In the genomic region with DNA sequence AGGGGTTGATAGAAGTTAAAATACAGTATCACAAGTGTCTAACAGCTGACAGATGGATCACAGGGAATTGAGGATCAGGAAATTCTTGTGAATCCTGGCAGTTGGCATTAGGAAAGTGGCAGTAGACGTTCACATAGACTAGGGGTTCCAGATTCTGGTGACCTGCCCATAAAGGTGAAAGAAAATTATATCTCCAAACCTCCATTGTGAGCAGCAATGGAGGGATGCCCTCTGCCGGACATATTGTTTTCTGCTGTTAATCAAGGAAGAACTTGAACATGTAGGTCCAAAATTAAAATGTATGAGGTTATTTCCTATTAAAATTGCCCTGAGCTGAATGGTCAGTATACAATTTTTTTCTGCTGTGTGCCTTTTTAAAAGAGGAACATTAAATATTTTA, we compare ENCODE assay signal across 13 cellular contexts. TPM values are rescaled to one million over a fixed set of nuclear protein-coding genes. Genes with fewer than 3 reads are reported as not detected.
A peak's percentile ranks its signal among the peaks of the same experiment; 100 is the strongest.
DNase-seq lines count a peak whose midpoint lies in the region; ATAC-seq, FAIRE-seq and TF ChIP-seq lines count a peak whose summit lies in the region.
"Had no signal": no experiment of that assay in that cellular context is flagged by ENCODE, and none has a peak within 500 bp of the region (broad histone marks: within the 10 kb centered on the region; RNA-seq: fewer than 3 reads in every experiment).

No MANE protein-coding gene starts in this region.

- no peak overlapping the region for H3K4me3 Mint-ChIP-seq in chondrocyte (ENCODE audit: unreplicated experiment)
- H3K4me3 Mint-ChIP-seq: activated naive CD4-positive, alpha-beta T cell treated with anti-CD3 and anti-CD28 coated beads, Interleukin-2, amount 50 U/mL, for 24 hours; T-helper 1 cell treated with Interleukin-12 subunit alpha and Interleukin-12 subunit beta and Interleukin-4 antibody, amounts not matched to agents 30 μg/mL and 1 μg/mL, for 36 hours had no signal

- 0% methylated on average over 2 of the region's 2 CpGs for WGBS in HepG2 (ENCODE audit: low lambda C conversion rate)
- 37% methylated on average over 2 of the region's 2 CpGs for WGBS in right lobe of liver (ENCODE audit: insufficient coverage, low coverage, low lambda C conversion rate, missing lambda C conversion rate)

- no peak overlapping the region for H3K4me3 ChIP-seq in HepG2 (replicated peaks in 1 of 3; ENCODE audit: insufficient read depth in 1 of 3, low read depth in 2 of 3, low read length in 3 of 3)
- H3K4me3 ChIP-seq in right lobe of liver = no peak overlapping the region

- ATAC-seq in HepG2 (no peak), right lobe of liver (no peak)

- DNase-seq in HepG2 (ENCODE audit: low spot score) (peak; percentile 12), right lobe of liver (no peak), NCI-H2171 (lab: John Stamatoyannopoulos, UW) (peak; percentile 11), chondrocyte (ENCODE audit: low spot score) (no peak), urothelium cell line (ENCODE audit: low spot score) (peak; percentile 32), middle frontal gyrus (ENCODE audit: extremely low spot score, low spot score) (no peak), nucleus accumbens (lab: John Stamatoyannopoulos, UW) (no peak)
- no peak for DNase-seq in effector CD8-positive, alpha-beta T cell (lab: John Stamatoyannopoulos, UW)
- DNase-seq: stimulated activated CD8-positive, alpha-beta memory T cell treated with anti-CD3 and anti-CD28 coated beads, Interleukin-4, amount 100 ng/mL, for 48 hours had no signal

- TF ChIP-seq RAD21 in HepG2 (CRISPR knock-in tag; IDR thresholded peaks at IDR 0.05) = no peak

- CTCF ChIA-PET in HepG2 (lab: Yijun Ruan, JAX; ENCODE audit: low intra/inter-chr PET ratio, low total read pairs) = interaction anchor here (1.3 kb wide), 1 partner anchor 619 kb away, joined by 7 read pairs; no protein-coding TSS in a partner anchor

- intact Hi-C loops in HepG2 (cut with micrococcal nuclease; ENCODE audit: unreplicated experiment) (loop anchor here (2.0 kb wide), 1 partner anchor 619 kb away; no protein-coding TSS in a partner anchor), right lobe of liver (cut with DNase I) (no loop called here)

- H3K36me3 ChIP-seq in HepG2 (replicated peaks in 1 of 2; ENCODE audit: control insufficient read depth in 1 of 2, insufficient read depth in 2 of 2, low read length in 2 of 2) (no peaks in the 10 kb centered on the region), right lobe of liver (no peaks in the 10 kb centered on the region)

- POLR2A ChIA-PET in HepG2 (lab: Yijun Ruan, JAX) = no interaction called here

- H4K20me1 ChIP-seq in HepG2 (ENCODE audit: insufficient read depth, low read length) = no peaks in the 10 kb centered on the region

- H3K4me2 ChIP-seq in HepG2 (ENCODE audit: low read depth, low read length) = no peak overlapping the region

- H3K27me3 ChIP-seq in HepG2 (ENCODE audit: control insufficient read depth in 1 of 2, insufficient read depth in 2 of 2, low read length in 2 of 2) = no peaks in the 10 kb centered on the region
- H3K27me3 ChIP-seq in right lobe of liver = no peaks in the 10 kb centered on the region
- H3K27me3 ChIP-seq: neutrophil had no signal

- no peak overlapping the region for H2AFZ ChIP-seq in HepG2 (ENCODE audit: low read length)

- H3K9me3 Mint-ChIP-seq in chondrocyte (ENCODE audit: low read depth) = peaks cover under 1% of the 10 kb centered on the region
- H3K9me3 Mint-ChIP-seq: activated naive CD4-positive, alpha-beta T cell treated with anti-CD3 and anti-CD28 coated beads, Interleukin-2, amount 50 U/mL, for 24 hours; T-helper 1 cell treated with Interleukin-12 subunit alpha and Interleukin-12 subunit beta and Interleukin-4 antibody, amounts not matched to agents 30 μg/mL and 1 μg/mL, for 36 hours had no signal

- TF ChIP-seq EP300 in HepG2 (IDR thresholded peaks at IDR 0.05; ENCODE audit: low read depth in 2 of 2, low read length in 2 of 2) (no peak), HepG2 (CRISPR knock-in tag; IDR thresholded peaks at IDR 0.05; ENCODE audit: borderline replicate concordance) (no peak)

- H3K9me3 ChIP-seq in HepG2 (ENCODE audit: low read length) (no peaks in the 10 kb centered on the region), right lobe of liver (no peaks in the 10 kb centered on the region)

- H3K4me1 ChIP-seq in HepG2 (ENCODE audit: insufficient read depth, low read length) (no peaks in the 10 kb centered on the region), right lobe of liver (no peaks in the 10 kb centered on the region)

- no peaks in the 10 kb centered on the region for H3K36me3 Mint-ChIP-seq in chondrocyte (ENCODE audit: low read depth)
- H3K36me3 Mint-ChIP-seq: activated naive CD4-positive, alpha-beta T cell treated with anti-CD3 and anti-CD28 coated beads, Interleukin-2, amount 50 U/mL, for 24 hours had no signal

- H3K27ac ChIP-seq in HepG2 (ENCODE audit: extremely low read length, insufficient read depth, low read length) (no peak overlapping the region), right lobe of liver (no peak overlapping the region)
- H3K27ac ChIP-seq: neutrophil had no signal

- in situ Hi-C loops in HepG2 (cut with HindIII; ENCODE audit: extremely low pct_ligation_motif_present, low pct_unique_long_range_greater_than_20kb) = no loop called here

- H3K9ac ChIP-seq in HepG2 (ENCODE audit: insufficient read depth, low read depth, low read length) = no peak overlapping the region

- peaks cover 6% of the 10 kb centered on the region for H3K27me3 Mint-ChIP-seq in chondrocyte (ENCODE audit: low read depth)
- H3K27me3 Mint-ChIP-seq: activated naive CD4-positive, alpha-beta T cell treated with anti-CD3 and anti-CD28 coated beads, Interleukin-2, amount 50 U/mL, for 24 hours had no signal

- no peak overlapping the region for H3K27ac Mint-ChIP-seq in chondrocyte (ENCODE audit: unreplicated experiment)
- H3K27ac Mint-ChIP-seq: activated naive CD4-positive, alpha-beta T cell treated with anti-CD3 and anti-CD28 coated beads, Interleukin-2, amount 50 U/mL, for 24 hours; T-helper 1 cell treated with Interleukin-12 subunit alpha and Interleukin-12 subunit beta and Interleukin-4 antibody, amounts not matched to agents 30 μg/mL and 1 μg/mL, for 36 hours had no signal

- no peak for TF ChIP-seq POLR2A in HepG2 (IDR thresholded peaks at IDR 0.05; ENCODE audit: insufficient read depth in 1 of 2, low read depth in 2 of 2, low read length in 2 of 2)
- no peak for TF ChIP-seq POLR2A in right lobe of liver (IDR thresholded peaks at IDR 0.05)

- BruUV-seq in HepG2 (replicated peaks; lab: Mats Ljungman, UMichigan) = no TSS peak

- no peaks in the 10 kb centered on the region for H3K79me2 ChIP-seq in HepG2 (ENCODE audit: insufficient read depth, low read length)

- TF ChIP-seq CTCF in HepG2 (CRISPR knock-in tag; IDR thresholded peaks at IDR 0.05) = peak; percentile 34
- peak in 2 of 4 donors; percentile 33 to 36 for TF ChIP-seq CTCF in right lobe of liver (IDR thresholded peaks at IDR 0.05)
- peak; percentile 63 for TF ChIP-seq CTCF in chondrocyte (IDR thresholded peaks at IDR 0.05)

- H3K4me1 Mint-ChIP-seq in chondrocyte (ENCODE audit: low read depth) = no peaks in the 10 kb centered on the region
- H3K4me1 Mint-ChIP-seq: activated naive CD4-positive, alpha-beta T cell treated with anti-CD3 and anti-CD28 coated beads, Interleukin-2, amount 50 U/mL, for 24 hours had no signal

- FAIRE-seq in HepG2 (lab: Jason Lieb, UNC) (no peak), urothelium cell line (lab: Jason Lieb, UNC) (no peak)

TF ChIP-seq in HepG2, 621 proteins besides CTCF, POLR2A, EP300 and RAD21 (continues in another document):
- no peak for TF ChIP-seq SNRNP70 (IDR thresholded peaks at IDR 0.05; ENCODE audit: low read depth, low read length)
- TF ChIP-seq, protein P1, sequence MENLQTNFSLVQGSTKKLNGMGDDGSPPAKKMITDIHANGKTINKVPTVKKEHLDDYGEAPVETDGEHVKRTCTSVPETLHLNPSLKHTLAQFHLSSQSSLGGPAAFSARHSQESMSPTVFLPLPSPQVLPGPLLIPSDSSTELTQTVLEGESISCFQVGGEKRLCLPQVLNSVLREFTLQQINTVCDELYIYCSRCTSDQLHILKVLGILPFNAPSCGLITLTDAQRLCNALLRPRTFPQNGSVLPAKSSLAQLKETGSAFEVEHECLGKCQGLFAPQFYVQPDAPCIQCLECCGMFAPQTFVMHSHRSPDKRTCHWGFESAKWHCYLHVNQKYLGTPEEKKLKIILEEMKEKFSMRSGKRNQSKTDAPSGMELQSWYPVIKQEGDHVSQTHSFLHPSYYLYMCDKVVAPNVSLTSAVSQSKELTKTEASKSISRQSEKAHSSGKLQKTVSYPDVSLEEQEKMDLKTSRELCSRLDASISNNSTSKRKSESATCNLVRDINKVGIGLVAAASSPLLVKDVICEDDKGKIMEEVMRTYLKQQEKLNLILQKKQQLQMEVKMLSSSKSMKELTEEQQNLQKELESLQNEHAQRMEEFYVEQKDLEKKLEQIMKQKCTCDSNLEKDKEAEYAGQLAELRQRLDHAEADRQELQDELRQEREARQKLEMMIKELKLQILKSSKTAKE (CRISPR knock-in tag; IDR thresholded peaks at IDR 0.05; ENCODE audit: borderline replicate concordance) = no peak
- no peak for TF ChIP-seq ZNF20 (CRISPR knock-in tag; IDR thresholded peaks at IDR 0.05)
- no peak for TF ChIP-seq SNAI1 (CRISPR knock-in tag; IDR thresholded peaks at IDR 0.05; ENCODE audit: borderline replicate concordance)

RNA-seq across cellular contexts. Expression of a gene that starts 5.1 kb away (rescaled TPM):
- total RNA-seq in HepG2 (2016; rRNA removed; fragmentation: Illumina TruSeq; extraction: Trizol) (not detected in 2 replicates), right lobe of liver (under 1 TPM in 1 of 6 experiments, not detected in 5; 0.53 TPM), chondrocyte (not detected in 3 replicates)
- total RNA-seq in HepG2 (2016; cell fraction: cytosol; rRNA removed; fragmentation: Illumina TruSeq; extraction: Trizol; ENCODE audit: low read depth) = not detected in 2 replicates
- total RNA-seq in HepG2 (2016; cell fraction: insoluble cytoplasmic fraction; rRNA removed; fragmentation: Illumina TruSeq; extraction: Trizol) = not detected in 2 replicates
- total RNA-seq in HepG2 (2016; cell fraction: membrane; rRNA removed; fragmentation: Illumina TruSeq; extraction: Trizol) = not detected in 2 replicates
- total RNA-seq in HepG2 (2016; cell fraction: nucleus; rRNA removed; fragmentation: Illumina TruSeq; extraction: Trizol) = not detected in 2 replicates
- polyA plus RNA-seq in HepG2 (2011; rRNA removed) = not detected in 2 replicates
- polyA plus RNA-seq in HepG2 (2011; cell fraction: cytosol; rRNA removed) = not detected in 2 replicates
- not detected in 2 replicates for polyA plus RNA-seq in HepG2 (2011; cell fraction: nucleus; rRNA removed)
- not detected in 2 replicates for polyA plus RNA-seq in HepG2 (2012)
- not detected in 2 replicates for polyA plus RNA-seq in HepG2 (2016; cell fraction: cytosol; fragmentation: Illumina TruSeq; extraction: Trizol; ENCODE audit: low read depth)
- not detected in 2 replicates for polyA plus RNA-seq in HepG2 (2016; cell fraction: insoluble cytoplasmic fraction; fragmentation: Illumina TruSeq; extraction: Trizol; ENCODE audit: low read depth)
- polyA plus RNA-seq in HepG2 (2016; cell fraction: membrane; fragmentation: Illumina TruSeq; extraction: Trizol; ENCODE audit: low read depth) = not detected in 2 replicates
- not detected in 2 replicates for polyA plus RNA-seq in HepG2 (2016; cell fraction: nucleus; fragmentation: Illumina TruSeq; extraction: Trizol; ENCODE audit: insufficient read depth, low read depth)
- polyA minus RNA-seq in HepG2 (2011; rRNA and poly(A)+ RNA removed; ENCODE audit: low replicate concordance) = not detected in 2 replicates
- polyA minus RNA-seq in HepG2 (2011; cell fraction: cytosol; rRNA and poly(A)+ RNA removed) = not detected in 2 replicates
- not detected in 2 replicates for polyA minus RNA-seq in HepG2 (2011; cell fraction: nucleus; rRNA and poly(A)+ RNA removed)
- total RNA-seq: glomerular endothelial cell had no signal

Comparison
In these comparisons a context has a peak if more than half of its experiments do, and no peak if none do; other contexts are left out.
1. DNase-seq: peak in HepG2 (single experiment), NCI-H2171 (single experiment) and urothelium cell line (single experiment); none in right lobe of liver (0 of 3), chondrocyte (single experiment), effector CD8-positive, alpha-beta T cell (single experiment), middle frontal gyrus (single experiment) and nucleus accumbens (0 of 56).